ENCODE assay signal across 8 cellular contexts in genomic region chr22:38570841-38571364, GRCh38. TPM values are rescaled to one million over a fixed set of nuclear protein-coding genes. Genes with fewer than 3 reads are reported as not detected.
A peak's percentile ranks its signal among the peaks of the same experiment; 100 is the strongest.
DNase-seq lines count a peak whose midpoint lies in the region; ATAC-seq and TF ChIP-seq lines count a peak whose summit lies in the region.

No MANE protein-coding gene starts in this region.

- no peak for ATAC-seq in lung (ENCODE audit: insufficient read depth, low FRiP score)
- no peak for ATAC-seq in HG02840 (IDR thresholded peaks at IDR 0.05; ENCODE audit: low FRiP score, unreplicated experiment)
- ATAC-seq in HG03469 (IDR thresholded peaks at IDR 0.05; ENCODE audit: unreplicated experiment) = no peak

- DNase-seq in GM12864 (ENCODE audit: low read depth) = no peak
- DNase-seq in MG63 = peak; percentile 36
- peak; percentile 82 for DNase-seq in activated CD4-positive, alpha-beta T cell treated with anti-CD3 and anti-CD28 coated beads, Interleukin-2, amount 10 ng/mL, durations not matched to agents 24 days and 14 days
- no peak for DNase-seq in lung (ENCODE audit: low spot score)
- DNase-seq in stimulated activated CD8-positive, alpha-beta memory T cell treated with anti-CD3 and anti-CD28 coated beads, Interleukin-15, amount 100 ng/mL, for 1 hour (ENCODE audit: low read depth) = peak; percentile 1

- H3K27ac ChIP-seq in ectodermal cell (ENCODE audit: insufficient read depth, low read depth, low read length, poor library complexity, severe bottlenecking) (peak overlapping the region; percentile 77), lung (ENCODE audit: low read depth in 1 of 2, low read length in 1 of 2) (peak overlapping the region; percentile 56 to 74)

- H3K9me3 Mint-ChIP-seq in activated CD4-positive, alpha-beta T cell treated with anti-CD3 and anti-CD28 coated beads, Interleukin-2, amount 10 ng/mL, durations not matched to agents 24 days and 14 days = no peaks in the 10 kb centered on the region

- 6 to 9% methylated on average over 11 to 12 of the region's 12 CpGs for WGBS in ectodermal cell, 2 experiments
- 3 to 7% methylated on average over 12 of the region's 12 CpGs for WGBS in lung, 2 donors

- peaks cover 8% of the 10 kb centered on the region for H3K4me1 ChIP-seq in ectodermal cell (ENCODE audit: control insufficient read depth, insufficient read depth, low read length)
- H3K4me1 ChIP-seq in lung (ENCODE audit: control insufficient read depth in 2 of 2, insufficient read depth in 2 of 2, low read length in 2 of 2) = no peaks in the 10 kb centered on the region

- H3K36me3 Mint-ChIP-seq in activated CD4-positive, alpha-beta T cell treated with anti-CD3 and anti-CD28 coated beads, Interleukin-2, amount 10 ng/mL, durations not matched to agents 24 days and 14 days (ENCODE audit: low read depth) = peaks cover 2% of the 10 kb centered on the region

- H3K36me3 ChIP-seq in MG63 (no peaks in the 10 kb centered on the region), ectodermal cell (ENCODE audit: control insufficient read depth, insufficient read depth, low read length) (no peaks in the 10 kb centered on the region), lung (ENCODE audit: control insufficient read depth in 2 of 2, insufficient read depth in 2 of 2, low read length in 2 of 2) (no peaks in the 10 kb centered on the region)

- TF ChIP-seq CTCF in GM12864 (IDR thresholded peaks at IDR 0.05; ENCODE audit: low read depth, low read length, missing control alignments) (no peak), lung (IDR thresholded peaks at IDR 0.05; ENCODE audit: control extremely low read depth, extremely low read depth) (no peak)

- peaks cover 3% of the 10 kb centered on the region for H3K27me3 Mint-ChIP-seq in activated CD4-positive, alpha-beta T cell treated with anti-CD3 and anti-CD28 coated beads, Interleukin-2, amount 10 ng/mL, durations not matched to agents 24 days and 14 days

- peak overlapping the region; percentile 94 for H3K4me3 Mint-ChIP-seq in activated CD4-positive, alpha-beta T cell treated with anti-CD3 and anti-CD28 coated beads, Interleukin-2, amount 10 ng/mL, durations not matched to agents 24 days and 14 days

- peaks cover 6% of the 10 kb centered on the region; the same call in 1 of the 2 replicates for H3K27me3 ChIP-seq in MG63
- H3K27me3 ChIP-seq in ectodermal cell (ENCODE audit: control insufficient read depth, insufficient read depth, low read length, poor library complexity, severe bottlenecking) = peaks cover 5% of the 10 kb centered on the region
- no peaks in the 10 kb centered on the region for H3K27me3 ChIP-seq in lung (ENCODE audit: control insufficient read depth, insufficient read depth)

- H3K27ac Mint-ChIP-seq in activated CD4-positive, alpha-beta T cell treated with anti-CD3 and anti-CD28 coated beads, Interleukin-2, amount 10 ng/mL, durations not matched to agents 24 days and 14 days = peak overlapping the region; percentile 92

- H3K4me3 ChIP-seq in GM12864 (ENCODE audit: low read depth, low read length) = peak overlapping the region; percentile 88
- peak overlapping the region; percentile 62 for H3K4me3 ChIP-seq in MG63
- peak overlapping the region; percentile 54 for H3K4me3 ChIP-seq in ectodermal cell (ENCODE audit: insufficient read depth, low read depth, low read length)
- peak overlapping the region; percentile 56 for H3K4me3 ChIP-seq in lung

- H3K9me3 ChIP-seq in MG63 (no peaks in the 10 kb centered on the region), ectodermal cell (ENCODE audit: control insufficient read depth, low read length) (no peaks in the 10 kb centered on the region), lung (ENCODE audit: control insufficient read depth in 2 of 2, insufficient read depth in 1 of 2, low read length in 1 of 2) (no peaks in the 10 kb centered on the region)

- H3K4me1 Mint-ChIP-seq in activated CD4-positive, alpha-beta T cell treated with anti-CD3 and anti-CD28 coated beads, Interleukin-2, amount 10 ng/mL, durations not matched to agents 24 days and 14 days = peaks cover 22% of the 10 kb centered on the region

- intact Hi-C loops in activated CD4-positive, alpha-beta T cell treated with anti-CD3 and anti-CD28 coated beads, Interleukin-2, amount 10 ng/mL, durations not matched to agents 24 days and 14 days (cut with micrococcal nuclease) = loop anchor here (1.0 to 10.0 kb wide), 4 partner anchors 65 to 466 kb away; partner anchors contain the start of genes CSNK1E and DDX17

RNA-seq across cellular contexts. Expression of gene DMC1, which starts 0.9 kb away (rescaled TPM):
- 0.26 TPM in 1 of 2 replicates, not detected in the other for total RNA-seq in MG63 (2014; rRNA removed; shearing (Covaris generic); ENCODE audit: low replicate concordance)
- total RNA-seq in activated CD4-positive, alpha-beta T cell treated with anti-CD3 and anti-CD28 coated beads, Interleukin-2, amount 10 ng/mL, durations not matched to agents 24 days and 14 days = 14.2 and 14.3 TPM in 2 replicates
- polyA plus RNA-seq in ectodermal cell (2013, experiment 1 of 4) = 21.0 TPM
- polyA plus RNA-seq in ectodermal cell (2013, experiment 2 of 4) = 13.4 TPM
- polyA plus RNA-seq in ectodermal cell (2013, experiment 3 of 4) = 7.3 TPM
- 8.1 TPM for polyA plus RNA-seq in ectodermal cell (2013, experiment 4 of 4)
- total RNA-seq in lung = 1 to 10 TPM; 1.1 to 2.7 TPM
- polyA plus RNA-seq in lung = 1 to 10 TPM in 1 of 2 donors, under 1 TPM in 1; 0.24 to 2.5 TPM

Comparison
In these comparisons a context has a peak if more than half of its experiments do, and no peak if none do; other contexts are left out.
1. DNase-seq: peak in MG63 (single experiment), activated CD4-positive, alpha-beta T cell treated with anti-CD3 and anti-CD28 coated beads, Interleukin-2, amount 10 ng/mL, durations not matched to agents 24 days and 14 days (single experiment) and stimulated activated CD8-positive, alpha-beta memory T cell treated with anti-CD3 and anti-CD28 coated beads, Interleukin-15, amount 100 ng/mL, for 1 hour (single experiment); none in GM12864 (single experiment) and lung (single experiment).
2. Peak in every context shown above with its lines, with median percentiles within 50 percentile points of each other: H3K4me3 ChIP-seq.